Comparison of ENCODE assay signal across 15 cellular contexts in genomic region chr1:71502026-71502425, GRCh38.
"Had no signal": no experiment of that assay in that cellular context is flagged by ENCODE, and none has a peak within 500 bp of the region (broad histone marks: within the 10 kb centered on the region; RNA-seq: fewer than 3 reads in every experiment).

No MANE protein-coding gene starts in this region.

- ATAC-seq: heart left ventricle; naive thymus-derived CD4-positive, alpha-beta T cell; sciatic nerve had no signal

- H3K27ac Mint-ChIP-seq: endodermal cell; naive thymus-derived CD4-positive, alpha-beta T cell; type B pancreatic cell had no signal

- H3K4me1 Mint-ChIP-seq: endodermal cell; naive thymus-derived CD4-positive, alpha-beta T cell had no signal

- H3K27me3 Mint-ChIP-seq: type B pancreatic cell had no signal

- H3K9me3 Mint-ChIP-seq: type B pancreatic cell had no signal

- H3K4me3 Mint-ChIP-seq: endodermal cell; naive thymus-derived CD4-positive, alpha-beta T cell; type B pancreatic cell had no signal

- DNase-seq: effector CD4-positive, alpha-beta T cell; endodermal cell; foreskin melanocyte; heart left ventricle; hippocampal formation; mesendoderm; naive thymus-derived CD4-positive, alpha-beta T cell; spleen; stimulated activated CD4-positive, alpha-beta T cell treated with anti-CD3 and anti-CD28 coated beads, Interleukin-15, amount 100 ng/mL, for 24 hours; stimulated activated CD4-positive, alpha-beta T cell treated with anti-CD3 and anti-CD28 coated beads, Interleukin-2, amount 100 ng/mL, for 24 hours; stimulated activated naive CD4-positive, alpha-beta T cell; thyroid gland; uterus had no signal

- H3K36me3 Mint-ChIP-seq: naive thymus-derived CD4-positive, alpha-beta T cell had no signal
